ENCODE assay signal across 30 cellular contexts in the genomic region with DNA sequence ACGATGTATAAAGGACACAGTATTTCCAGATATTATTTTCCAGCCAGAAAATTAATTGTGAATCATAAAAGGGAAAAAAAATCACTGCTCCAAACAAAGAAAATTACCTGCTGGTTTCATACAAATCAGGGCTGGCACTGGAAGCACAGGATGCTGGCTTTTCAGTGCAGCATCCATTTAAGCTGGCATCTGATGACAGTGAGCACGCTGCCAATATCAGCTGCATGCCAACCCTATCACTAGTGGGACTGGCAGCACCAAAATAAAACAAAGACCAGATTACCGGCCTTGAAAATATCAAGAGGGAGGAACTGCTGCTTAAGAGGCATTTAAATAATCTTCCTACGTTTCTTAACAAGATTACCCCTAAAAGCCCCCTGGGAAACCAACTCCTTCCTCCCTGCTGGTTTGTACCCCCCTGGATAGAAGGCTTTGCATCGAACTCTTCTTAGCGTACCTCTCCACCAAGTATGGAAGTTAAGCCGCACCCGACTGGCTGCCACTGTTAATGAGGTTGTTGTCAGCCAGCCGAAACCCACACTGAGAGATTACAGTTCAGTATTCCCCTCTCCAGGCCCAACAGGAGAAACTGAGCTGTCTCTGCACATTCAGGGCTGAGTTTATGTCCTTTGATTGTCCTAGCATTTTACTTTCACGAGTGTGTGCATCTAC.
DNase-seq lines count a peak whose midpoint lies in the region; ATAC-seq, FAIRE-seq and TF ChIP-seq lines count a peak whose summit lies in the region.
"Had no signal": no experiment of that assay in that cellular context is flagged by ENCODE, and none has a peak within 500 bp of the region (broad histone marks: within the 10 kb centered on the region; RNA-seq: fewer than 3 reads in every experiment).

No MANE protein-coding gene starts in this region.

- DNase-seq in SK-N-SH (no peak), WERI-Rb-1 (peak; percentile 91), heart right ventricle (peak; percentile 23 to 24), smooth muscle cell (lab: John Stamatoyannopoulos, UW; ENCODE audit: unreplicated experiment) (no peak), urothelium cell line (ENCODE audit: low spot score) (no peak), NAMALWA (ENCODE audit: low spot score) (no peak), NCI-H510A (lab: John Stamatoyannopoulos, UW) (no peak)
- DNase-seq: activated CD4-positive, alpha-beta T cell treated with anti-CD3 and anti-CD28 coated beads for 4 hours; activated CD8-positive, alpha-beta T cell treated with anti-CD3 and anti-CD28 coated beads, Interleukin-2, amount 10 ng/mL, durations not matched to agents 7 days and 5 days; CD4-positive, alpha-beta memory T cell; colonic mucosa; effector CD8-positive, alpha-beta T cell; H9; mesenchymal stem cell; MM.1S; NCI-H1417 treated with DMSO at 0.1 percent for 48 hours; NCI-H226; NK-92 treated with Interleukin-12 subunit alpha and Interleukin-12 subunit beta, amount 100 ng/mL, for 24 hours; right lobe of liver; stimulated activated CD4-positive, alpha-beta T cell treated with anti-CD3 and anti-CD28 coated beads, Interleukin-4, amount 100 ng/mL, for 1 hour; tibial artery had no signal

- no peak for TF ChIP-seq RAD21 in SK-N-SH (IDR thresholded peaks at IDR 0.05; ENCODE audit: low read length)

- CTCF ChIA-PET in SK-N-SH (lab: Yijun Ruan, JAX) = interaction anchor here (0.6 to 1.2 kb wide), 3 partner anchors 12 to 17 kb away, joined by 3 to 4 read pairs (median 3); no protein-coding TSS in a partner anchor

- TF ChIP-seq CTCF in SK-N-SH (IDR thresholded peaks at IDR 0.05) = no peak
- TF ChIP-seq CTCF in WERI-Rb-1 (IDR thresholded peaks at IDR 0.05; ENCODE audit: low read depth, low read length) = no peak
- no peak for TF ChIP-seq CTCF in heart right ventricle (IDR thresholded peaks at IDR 0.05)
- no peak for TF ChIP-seq CTCF in smooth muscle cell (IDR thresholded peaks at IDR 0.05; ENCODE audit: borderline replicate concordance, insufficient read depth, poor library complexity, severe bottlenecking)

- H3K27ac ChIP-seq in SK-N-SH (ENCODE audit: low read depth in 2 of 2, low read length in 1 of 2) = no peak overlapping the region
- no peak overlapping the region for H3K27ac ChIP-seq in WERI-Rb-1
- H3K27ac ChIP-seq in heart right ventricle = peak overlapping the region in 4 of 10 donors; percentile 21 to 74 (median 47)
- peak overlapping the region; percentile 51 for H3K27ac ChIP-seq in smooth muscle cell (ENCODE audit: low read depth)
- H3K27ac ChIP-seq: colonic mucosa, KMS-11, parathyroid adenoma, PC-9, right lobe of liver, tibial artery, VCaP had no signal

- FAIRE-seq in urothelium cell line (lab: Jason Lieb, UNC) = no peak
- FAIRE-seq: A204.1, bronchial epithelial cell, GM12892 had no signal

- H3K4me1 ChIP-seq in SK-N-SH (ENCODE audit: control insufficient read depth in 1 of 2, insufficient read depth in 2 of 2, low read depth in 1 of 2, low read length in 1 of 2) (peaks cover 0 to 7% of the 10 kb centered on the region in 2 experiments; a peak in 2 of 4 replicates), heart right ventricle (peaks cover 0 to 14% (median 0%) of the 10 kb centered on the region in 9 donors), smooth muscle cell (ENCODE audit: low read depth) (peaks cover 15% of the 10 kb centered on the region)
- H3K4me1 ChIP-seq: colonic mucosa, parathyroid adenoma, right lobe of liver, tibial artery had no signal

- H3K4me3 ChIP-seq in SK-N-SH (ENCODE audit: low read depth in 2 of 2, low read length in 1 of 2) = no peak overlapping the region
- H3K4me3 ChIP-seq in WERI-Rb-1 (ENCODE audit: low read depth, low read length) = no peak overlapping the region
- peak overlapping the region in 3 of 10 donors; percentile 7 to 16 (median 14) for H3K4me3 ChIP-seq in heart right ventricle
- no peak overlapping the region for H3K4me3 ChIP-seq in smooth muscle cell
- H3K4me3 ChIP-seq: colonic mucosa, PC-9, right lobe of liver, tibial artery had no signal

- TF ChIP-seq EP300 in SK-N-SH (IDR thresholded peaks at IDR 0.05; ENCODE audit: borderline replicate concordance in 1 of 2, low read depth in 1 of 2, low read length in 1 of 2) = no peak

- H3F3A ChIP-seq in SK-N-SH (replicated peaks; ENCODE audit: insufficient read depth) = no peaks in the 10 kb centered on the region
- H3F3A ChIP-seq in smooth muscle cell (ENCODE audit: low read depth) = peaks cover 5% of the 10 kb centered on the region

- H3K4me2 ChIP-seq in SK-N-SH (no peak overlapping the region), smooth muscle cell (peak overlapping the region; percentile 16)
- H3K4me2 ChIP-seq: KMS-11, PC-9 had no signal

- no peaks in the 10 kb centered on the region for H4K20me1 ChIP-seq in SK-N-SH (ENCODE audit: insufficient read depth)
- no peaks in the 10 kb centered on the region for H4K20me1 ChIP-seq in smooth muscle cell (ENCODE audit: low read depth)

- H3K9me3 ChIP-seq in SK-N-SH (no peaks in the 10 kb centered on the region), WERI-Rb-1 (ENCODE audit: severe bottlenecking) (no peaks in the 10 kb centered on the region), heart right ventricle (peaks cover 0 to 16% (median 6%) of the 10 kb centered on the region in 11 donors), smooth muscle cell (replicated peaks; ENCODE audit: low read depth) (no peaks in the 10 kb centered on the region)
- H3K9me3 ChIP-seq: colonic mucosa, right lobe of liver, tibial artery had no signal

- WGBS in SK-N-SH (ENCODE audit: low lambda C conversion rate) = 77% methylated on average over 10 of the region's 10 CpGs
- WGBS in heart right ventricle, 2 donors = 42 to 60% methylated on average over 10 of the region's 10 CpGs
- WGBS in smooth muscle cell (ENCODE audit: low lambda C conversion rate) = 55% methylated on average over 10 of the region's 10 CpGs

- H3K36me3 ChIP-seq in SK-N-SH (replicated peaks in 1 of 2; ENCODE audit: control insufficient read depth in 1 of 2, insufficient read depth in 2 of 2, low read length in 1 of 2) (no peaks in the 10 kb centered on the region), WERI-Rb-1 (no peaks in the 10 kb centered on the region), heart right ventricle (no peaks in the 10 kb centered on the region), smooth muscle cell (ENCODE audit: low read depth) (no peaks in the 10 kb centered on the region)
- H3K36me3 ChIP-seq: colonic mucosa, right lobe of liver, tibial artery had no signal

- H2AFZ ChIP-seq in SK-N-SH (ENCODE audit: low read depth) (no peak overlapping the region), smooth muscle cell (ENCODE audit: low read depth) (no peak overlapping the region)
- H2AFZ ChIP-seq: parathyroid adenoma, PC-9 had no signal

- H3K9me2 ChIP-seq in SK-N-SH = no peaks in the 10 kb centered on the region

- H3K79me2 ChIP-seq in SK-N-SH (ENCODE audit: insufficient read depth) (no peaks in the 10 kb centered on the region), smooth muscle cell (ENCODE audit: low read depth) (no peaks in the 10 kb centered on the region)
- H3K79me2 ChIP-seq: parathyroid adenoma had no signal

- intact Hi-C loops in heart right ventricle (cut with DNase I) = no loop called here

- H3K27me3 ChIP-seq in SK-N-SH (ENCODE audit: insufficient read depth) (no peaks in the 10 kb centered on the region), WERI-Rb-1 (ENCODE audit: insufficient read depth, low read depth, severe bottlenecking) (peaks cover 79% of the 10 kb centered on the region), heart right ventricle (no peaks in the 10 kb centered on the region), smooth muscle cell (ENCODE audit: low read depth) (no peaks in the 10 kb centered on the region)
- H3K27me3 ChIP-seq: colonic mucosa, right lobe of liver, tibial artery had no signal

- no peak for ATAC-seq in SK-N-SH treated with all-trans-retinoic acid at 6 μM for 48 hours
- peak in 7 of 8 donors; percentile 55 to 97 (median 85) for ATAC-seq in heart right ventricle
- ATAC-seq: activated CD8-positive, alpha-beta T cell treated with anti-CD3 and anti-CD28 coated beads, Interleukin-2, amount 10 ng/mL, durations not matched to agents 7 days and 5 days; left lobe of liver; right lobe of liver had no signal

- POLR2A ChIA-PET in SK-N-SH (lab: Yijun Ruan, JAX) = no interaction called here

- H3K9ac ChIP-seq in SK-N-SH (no peak overlapping the region), smooth muscle cell (ENCODE audit: low read depth) (no peak overlapping the region)
- H3K9ac ChIP-seq: KMS-11, parathyroid adenoma had no signal

TF ChIP-seq in SK-N-SH treated with all-trans-retinoic acid at 6 μM for 48 hours, 23 proteins besides CTCF, POLR2A, EP300 and RAD21:
- TF ChIP-seq ISL1 (CRISPR knock-in tag; IDR thresholded peaks at IDR 0.05) = peak; percentile 44
- TF ChIP-seq PPARA (CRISPR knock-in tag; IDR thresholded peaks at IDR 0.05; ENCODE audit: borderline replicate concordance) = no peak
- no peak for TF ChIP-seq CSDC2 (CRISPR knock-in tag; IDR thresholded peaks at IDR 0.05)

TF ChIP-seq in SK-N-SH, 30 proteins besides CTCF, POLR2A, EP300 and RAD21 (continues in another document):
- TF ChIP-seq USF1 (IDR thresholded peaks at IDR 0.05; ENCODE audit: borderline replicate concordance, low read depth) (no peak), SMC3 (IDR thresholded peaks at IDR 0.05; ENCODE audit: low read depth, low read length) (no peak), TEAD4 (IDR thresholded peaks at IDR 0.05; ENCODE audit: borderline replicate concordance, insufficient read depth) (no peak), IRF3 (IDR thresholded peaks at IDR 0.05; ENCODE audit: low read depth, low read length) (no peak), RXRA (IDR thresholded peaks at IDR 0.05; ENCODE audit: borderline replicate concordance, low read depth) (no peak), MEF2A (IDR thresholded peaks at IDR 0.05; ENCODE audit: borderline replicate concordance, low read depth) (no peak), RFX5 (IDR thresholded peaks at IDR 0.05; ENCODE audit: low read length) (no peak), NFIC (IDR thresholded peaks at IDR 0.05; ENCODE audit: borderline replicate concordance) (no peak)

Comparison
In these comparisons a context has a peak if more than half of its experiments do, and no peak if none do; other contexts are left out.
1. DNase-seq: peak in WERI-Rb-1 (single experiment) and heart right ventricle (2 of 2); none in SK-N-SH (single experiment), smooth muscle cell (single experiment), urothelium cell line (single experiment), NAMALWA (single experiment) and NCI-H510A (single experiment).